In the genomic region with DNA sequence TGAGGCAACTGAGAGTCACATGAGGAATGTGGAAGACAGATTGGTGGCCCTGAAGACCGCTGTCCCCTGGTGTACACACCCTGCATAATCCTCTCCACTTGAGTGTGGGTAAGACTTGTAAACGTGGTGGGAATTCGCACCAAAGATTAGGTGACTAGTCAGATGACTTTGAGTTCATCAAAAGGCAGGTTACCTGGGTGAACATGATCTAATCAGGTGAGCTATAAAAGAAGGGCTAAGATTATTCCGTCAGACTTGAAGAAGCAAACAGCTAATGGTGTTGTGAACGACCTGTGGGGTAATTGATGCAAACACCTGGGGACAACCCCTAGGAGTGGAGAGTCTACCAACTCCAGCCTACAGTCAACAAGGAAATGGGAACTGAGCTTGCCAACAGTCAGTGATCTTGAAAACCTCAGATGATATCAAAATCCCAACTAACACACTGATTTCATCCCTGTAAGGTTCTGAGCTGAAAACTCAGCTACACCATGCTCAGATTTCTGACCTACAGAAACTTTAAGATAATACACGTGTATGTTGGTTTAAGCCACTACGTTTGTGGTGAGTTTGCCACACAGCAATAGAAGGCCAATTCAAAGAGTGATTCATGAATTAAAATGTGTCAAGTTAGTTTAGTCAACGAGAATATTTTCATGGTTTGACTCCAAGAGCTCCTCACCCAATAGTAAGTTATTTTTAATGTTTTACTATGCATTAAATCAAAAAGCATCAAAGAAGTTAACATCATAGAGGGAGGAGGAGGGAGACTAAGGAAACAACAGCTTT, we compare ENCODE assay signal across 1 cellular context.
TF ChIP-seq lines count a peak whose summit lies in the region.

No MANE protein-coding gene starts in this region.

TF ChIP-seq in GM12878, 131 proteins besides CTCF, POLR2A, EP300 and RAD21:
- TF ChIP-seq CREM (IDR thresholded peaks at IDR 0.05; ENCODE audit: low read depth) (no peak), ASH2L (IDR thresholded peaks at IDR 0.05; ENCODE audit: borderline replicate concordance, low read depth) (no peak), BHLHE40 (IDR thresholded peaks at IDR 0.05; ENCODE audit: borderline replicate concordance in 1 of 2, low read depth in 2 of 2, low read length in 1 of 2) (no peak), TCF3 (IDR thresholded peaks at IDR 0.05; ENCODE audit: borderline replicate concordance, insufficient read depth, low read depth, low read length) (no peak), CEBPB (IDR thresholded peaks at IDR 0.05; ENCODE audit: borderline replicate concordance in 1 of 2, low read depth in 2 of 2, low read length in 2 of 2) (no peak), HDAC6 (IDR thresholded peaks at IDR 0.05; ENCODE audit: unreplicated experiment) (no peak), MTA2 (IDR thresholded peaks at IDR 0.05; ENCODE audit: low read depth) (no peak), ZBED1 (IDR thresholded peaks at IDR 0.05; ENCODE audit: borderline replicate concordance) (no peak), ZNF622 (IDR thresholded peaks at IDR 0.05) (no peak), FOXM1 (IDR thresholded peaks at IDR 0.05; ENCODE audit: low read depth, low read length) (no peak), YBX1 (IDR thresholded peaks at IDR 0.05) (no peak), ATF2 (IDR thresholded peaks at IDR 0.05; ENCODE audit: low read length) (no peak), BCLAF1 (IDR thresholded peaks at IDR 0.05) (no peak), NRF1 (conservative IDR thresholded peaks at IDR 0.05; ENCODE audit: low read depth, low read length) (no peak), CHD4 (IDR thresholded peaks at IDR 0.05) (no peak)
- TF ChIP-seq, protein P1, sequence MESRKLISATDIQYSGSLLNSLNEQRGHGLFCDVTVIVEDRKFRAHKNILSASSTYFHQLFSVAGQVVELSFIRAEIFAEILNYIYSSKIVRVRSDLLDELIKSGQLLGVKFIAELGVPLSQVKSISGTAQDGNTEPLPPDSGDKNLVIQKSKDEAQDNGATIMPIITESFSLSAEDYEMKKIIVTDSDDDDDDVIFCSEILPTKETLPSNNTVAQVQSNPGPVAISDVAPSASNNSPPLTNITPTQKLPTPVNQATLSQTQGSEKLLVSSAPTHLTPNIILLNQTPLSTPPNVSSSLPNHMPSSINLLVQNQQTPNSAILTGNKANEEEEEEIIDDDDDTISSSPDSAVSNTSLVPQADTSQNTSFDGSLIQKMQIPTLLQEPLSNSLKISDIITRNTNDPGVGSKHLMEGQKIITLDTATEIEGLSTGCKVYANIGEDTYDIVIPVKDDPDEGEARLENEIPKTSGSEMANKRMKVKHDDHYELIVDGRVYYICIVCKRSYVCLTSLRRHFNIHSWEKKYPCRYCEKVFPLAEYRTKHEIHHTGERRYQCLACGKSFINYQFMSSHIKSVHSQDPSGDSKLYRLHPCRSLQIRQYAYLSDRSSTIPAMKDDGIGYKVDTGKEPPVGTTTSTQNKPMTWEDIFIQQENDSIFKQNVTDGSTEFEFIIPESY (IDR thresholded peaks at IDR 0.05): no peak
- TF ChIP-seq, protein P2, sequence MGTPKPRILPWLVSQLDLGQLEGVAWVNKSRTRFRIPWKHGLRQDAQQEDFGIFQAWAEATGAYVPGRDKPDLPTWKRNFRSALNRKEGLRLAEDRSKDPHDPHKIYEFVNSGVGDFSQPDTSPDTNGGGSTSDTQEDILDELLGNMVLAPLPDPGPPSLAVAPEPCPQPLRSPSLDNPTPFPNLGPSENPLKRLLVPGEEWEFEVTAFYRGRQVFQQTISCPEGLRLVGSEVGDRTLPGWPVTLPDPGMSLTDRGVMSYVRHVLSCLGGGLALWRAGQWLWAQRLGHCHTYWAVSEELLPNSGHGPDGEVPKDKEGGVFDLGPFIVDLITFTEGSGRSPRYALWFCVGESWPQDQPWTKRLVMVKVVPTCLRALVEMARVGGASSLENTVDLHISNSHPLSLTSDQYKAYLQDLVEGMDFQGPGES (IDR thresholded peaks at IDR 0.05): no peak
- TF ChIP-seq, protein P3, sequence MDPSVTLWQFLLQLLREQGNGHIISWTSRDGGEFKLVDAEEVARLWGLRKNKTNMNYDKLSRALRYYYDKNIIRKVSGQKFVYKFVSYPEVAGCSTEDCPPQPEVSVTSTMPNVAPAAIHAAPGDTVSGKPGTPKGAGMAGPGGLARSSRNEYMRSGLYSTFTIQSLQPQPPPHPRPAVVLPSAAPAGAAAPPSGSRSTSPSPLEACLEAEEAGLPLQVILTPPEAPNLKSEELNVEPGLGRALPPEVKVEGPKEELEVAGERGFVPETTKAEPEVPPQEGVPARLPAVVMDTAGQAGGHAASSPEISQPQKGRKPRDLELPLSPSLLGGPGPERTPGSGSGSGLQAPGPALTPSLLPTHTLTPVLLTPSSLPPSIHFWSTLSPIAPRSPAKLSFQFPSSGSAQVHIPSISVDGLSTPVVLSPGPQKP (IDR thresholded peaks at IDR 0.05; ENCODE audit: low read depth, low read length): no peak
